ENCODE assay signal across 17 cellular contexts in genomic region chr21:26851109-26851944, GRCh38. TPM values are rescaled to one million over a fixed set of nuclear protein-coding genes. Genes with fewer than 3 reads are reported as not detected.
"Had no signal": no experiment of that assay in that cellular context is flagged by ENCODE, and none has a peak within 500 bp of the region (broad histone marks: within the 10 kb centered on the region; RNA-seq: fewer than 3 reads in every experiment).

No MANE protein-coding gene starts in this region.

- H3K4me3 ChIP-seq: neural progenitor cell, transverse colon had no signal

- H3K9me3 Mint-ChIP-seq: activated naive CD4-positive, alpha-beta T cell treated with anti-CD3 and anti-CD28 coated beads, Interleukin-2, amount 50 U/mL, for 72 hours; activated T-cell treated with anti-CD3 and anti-CD28 coated beads, Interleukin-2, amount 50 U/mL, for 4 hours; brain; central memory CD8-positive, alpha-beta T cell; immature natural killer cell; memory B cell had no signal

- H3K9ac ChIP-seq: neural progenitor cell, parathyroid adenoma had no signal

- H3K4me3 Mint-ChIP-seq: activated T-cell treated with anti-CD3 and anti-CD28 coated beads, Interleukin-2, amount 50 U/mL, for 4 hours; central memory CD8-positive, alpha-beta T cell; immature natural killer cell; memory B cell; neural progenitor cell; T-helper 17 cell had no signal

- H3K36me3 ChIP-seq: neural progenitor cell, transverse colon had no signal

- H3K9me3 ChIP-seq: transverse colon had no signal

- H2AFZ ChIP-seq: neural progenitor cell, parathyroid adenoma had no signal

- H3K4me1 ChIP-seq: parathyroid adenoma had no signal

- H3K36me3 Mint-ChIP-seq: brain, immature natural killer cell, memory B cell, neural progenitor cell had no signal

- H3K27ac Mint-ChIP-seq: activated naive CD4-positive, alpha-beta T cell treated with anti-CD3 and anti-CD28 coated beads, Interleukin-2, amount 50 U/mL, for 72 hours; brain; immature natural killer cell; memory B cell; neural progenitor cell; T-helper 17 cell had no signal

- ATAC-seq: activated naive CD4-positive, alpha-beta T cell treated with anti-CD3 and anti-CD28 coated beads, Interleukin-2, amount 50 U/mL, for 72 hours; activated T-cell treated with anti-CD3 and anti-CD28 coated beads, Interleukin-2, amount 50 U/mL, for 4 hours; left colon; T-helper 17 cell had no signal

- DNase-seq: activated CD4-positive, alpha-beta T cell treated with anti-CD3 and anti-CD28 coated beads, Interleukin-2, amount 50 U/mL, for 48 hours; activated effector memory CD4-positive, alpha-beta T cell treated with anti-CD3 and anti-CD28 coated beads, Interleukin-2, amount 50 U/mL, for 16 hours; activated T-cell treated with anti-CD3 and anti-CD28 coated beads, Interleukin-2, amount 50 U/mL, for 4 hours; amniotic stem cell; effector memory CD4-positive, alpha-beta T cell; glutamatergic neuron; immature natural killer cell; left colon; T-helper 17 cell; transverse colon had no signal

- H3K27ac ChIP-seq: epithelial cell of prostate, neural progenitor cell, parathyroid adenoma, transverse colon had no signal

RNA-seq across cellular contexts. Expression of gene ADAMTS1, which starts 6.1 kb away (rescaled TPM):
- total RNA-seq: T-helper 17 cell had no signal
